ENCODE assay signal across 39 cellular contexts in genomic region chr18:7642491-7642890, GRCh38.
"Had no signal": no experiment of that assay in that cellular context is flagged by ENCODE, and none has a peak within 500 bp of the region (broad histone marks: within the 10 kb centered on the region; RNA-seq: fewer than 3 reads in every experiment).

No MANE protein-coding gene starts in this region.

- H3K9me3 Mint-ChIP-seq: activated CD4-positive, alpha-beta memory T cell treated with anti-CD3 and anti-CD28 coated beads, Interleukin-2, amount 10 ng/mL, durations not matched to agents 7 days and 5 days; activated naive CD8-positive, alpha-beta T cell treated with anti-CD3 and anti-CD28 coated beads for 36 hours had no signal

- H3K27ac ChIP-seq: brain microvascular endothelial cell, Peyer's patch, SJSA1, VCaP had no signal

- H3K4me2 ChIP-seq: SK-N-SH had no signal

- H3K36me3 Mint-ChIP-seq: activated CD8-positive, alpha-beta memory T cell treated with anti-CD3 and anti-CD28 coated beads, Interleukin-2, amount 10 ng/mL, durations not matched to agents 7 days and 5 days; activated naive CD8-positive, alpha-beta T cell treated with anti-CD3 and anti-CD28 coated beads for 36 hours had no signal

- H3K27ac Mint-ChIP-seq: activated CD4-positive, alpha-beta memory T cell treated with anti-CD3 and anti-CD28 coated beads, Interleukin-2, amount 10 ng/mL, durations not matched to agents 7 days and 5 days; activated CD8-positive, alpha-beta memory T cell treated with anti-CD3 and anti-CD28 coated beads, Interleukin-2, amount 10 ng/mL, durations not matched to agents 7 days and 5 days; activated naive CD8-positive, alpha-beta T cell treated with anti-CD3 and anti-CD28 coated beads for 36 hours had no signal

- H3K9ac ChIP-seq: SK-N-SH had no signal

- ATAC-seq: activated CD8-positive, alpha-beta memory T cell treated with anti-CD3 and anti-CD28 coated beads, Interleukin-2, amount 10 ng/mL, durations not matched to agents 7 days and 5 days; PC-3 had no signal

- DNase-seq: activated CD4-positive, alpha-beta memory T cell treated with anti-CD3 and anti-CD28 coated beads, Interleukin-2, amount 10 ng/mL, durations not matched to agents 7 days and 5 days; activated CD4-positive, alpha-beta T cell treated with anti-CD3 and anti-CD28 coated beads for 1 hour; activated CD4-positive, alpha-beta T cell treated with anti-CD3 and anti-CD28 coated beads for 48 hours; activated CD4-positive, CD25-positive, alpha-beta regulatory T cell; activated CD8-positive, alpha-beta memory T cell treated with anti-CD3 and anti-CD28 coated beads for 24 hours; activated CD8-positive, alpha-beta memory T cell treated with anti-CD3 and anti-CD28 coated beads, Interleukin-2, amount 10 ng/mL, durations not matched to agents 7 days and 5 days; activated CD8-positive, alpha-beta memory T cell treated with anti-CD3 and anti-CD28 coated beads, Interleukin-2, amount 50 U/mL, for 48 hours; activated effector memory CD4-positive, alpha-beta T cell treated with Interleukin-2 at 50 U/mL for 16 hours; activated naive CD4-positive, alpha-beta T cell; activated naive CD4-positive, alpha-beta T cell treated with anti-CD3 and anti-CD28 coated beads, Interleukin-2, amount 50 U/mL, for 16 hours; activated naive CD8-positive, alpha-beta T cell treated with anti-CD3 and anti-CD28 coated beads for 36 hours; activated T-cell treated with anti-CD3 and anti-CD28 coated beads, Interleukin-2, amount 50 U/mL, for 48 hours; amniotic stem cell; aorta; brain microvascular endothelial cell; central memory CD4-positive, alpha-beta T cell; Karpas-422; MG63; NCI-H1048; NCI-H1105 treated with DMSO at 0.1 percent for 48 hours; NCI-H1436; NCI-H1694; NCI-H1930; NCI-H2081 treated with DMSO at 0.1 percent for 48 hours; NCI-H226; NCI-H446 treated with DMSO at 0.1 percent for 48 hours; NCI-H524; NCI-H69; NK-92 treated with Interleukin-12 subunit alpha and Interleukin-12 subunit beta, amount 100 ng/mL, for 24 hours; PC-3; Peyer's patch; RPMI8226; SHP77 treated with DMSO at 0.1 percent for 48 hours; SK-N-SH; T-helper 1 cell; T-helper 2 cell; T-helper 9 cell had no signal

- H3K4me1 Mint-ChIP-seq: activated CD4-positive, alpha-beta memory T cell treated with anti-CD3 and anti-CD28 coated beads, Interleukin-2, amount 10 ng/mL, durations not matched to agents 7 days and 5 days; activated CD8-positive, alpha-beta memory T cell treated with anti-CD3 and anti-CD28 coated beads, Interleukin-2, amount 10 ng/mL, durations not matched to agents 7 days and 5 days; activated naive CD8-positive, alpha-beta T cell treated with anti-CD3 and anti-CD28 coated beads for 36 hours had no signal

- H3K4me3 Mint-ChIP-seq: activated CD4-positive, alpha-beta memory T cell treated with anti-CD3 and anti-CD28 coated beads, Interleukin-2, amount 10 ng/mL, durations not matched to agents 7 days and 5 days; activated CD8-positive, alpha-beta memory T cell treated with anti-CD3 and anti-CD28 coated beads, Interleukin-2, amount 10 ng/mL, durations not matched to agents 7 days and 5 days; activated naive CD8-positive, alpha-beta T cell treated with anti-CD3 and anti-CD28 coated beads for 36 hours had no signal

- H3K27me3 Mint-ChIP-seq: activated CD4-positive, alpha-beta memory T cell treated with anti-CD3 and anti-CD28 coated beads, Interleukin-2, amount 10 ng/mL, durations not matched to agents 7 days and 5 days; activated CD8-positive, alpha-beta memory T cell treated with anti-CD3 and anti-CD28 coated beads, Interleukin-2, amount 10 ng/mL, durations not matched to agents 7 days and 5 days; activated naive CD8-positive, alpha-beta T cell treated with anti-CD3 and anti-CD28 coated beads for 36 hours had no signal

- H3K27me3 ChIP-seq: brain microvascular endothelial cell, MG63, Peyer's patch, SJSA1 had no signal

- H3K4me1 ChIP-seq: Peyer's patch had no signal

- H3K4me3 ChIP-seq: MG63, Peyer's patch, SJSA1 had no signal

- H3K36me3 ChIP-seq: brain microvascular endothelial cell, MG63, Peyer's patch, SJSA1 had no signal

- H3K9me3 ChIP-seq: MG63, Peyer's patch, SJSA1, SK-N-SH had no signal
